ENCODE assay signal across 20 cellular contexts in genomic region chr20:62742550-62742949, GRCh38. TPM values are rescaled to one million over a fixed set of nuclear protein-coding genes. Genes with fewer than 3 reads are reported as not detected.
DNase-seq lines count a peak whose midpoint lies in the region; ATAC-seq and TF ChIP-seq lines count a peak whose summit lies in the region.
"Had no signal": no experiment of that assay in that cellular context is flagged by ENCODE, and none has a peak within 500 bp of the region (broad histone marks: within the 10 kb centered on the region; RNA-seq: fewer than 3 reads in every experiment).

No MANE protein-coding gene starts in this region.

- H3K27me3 ChIP-seq in left ventricle myocardium inferior (ENCODE audit: low read depth) = peaks cover 87% of the 10 kb centered on the region
- H3K27me3 ChIP-seq in right atrium auricular region = no peaks in the 10 kb centered on the region
- peaks cover 46% of the 10 kb centered on the region for H3K27me3 ChIP-seq in lower lobe of right lung (ENCODE audit: low read depth)

- no peaks in the 10 kb centered on the region for H3K36me3 Mint-ChIP-seq in activated T-helper 17 cell treated with anti-CD3 and anti-CD28 coated beads, Interleukin-2, amount 50 U/mL, for 72 hours (ENCODE audit: low read depth)

- H3K4me3 Mint-ChIP-seq in activated T-helper 17 cell treated with anti-CD3 and anti-CD28 coated beads, Interleukin-2, amount 50 U/mL, for 72 hours = no peak overlapping the region

- DNase-seq in left ventricle myocardium inferior = peak; percentile 1
- no peak for DNase-seq in right atrium auricular region (ENCODE audit: low spot score)
- no peak for DNase-seq in RWPE1 (ENCODE audit: low spot score)
- DNase-seq in lower lobe of right lung = peak; percentile 20
- no peak for DNase-seq in stimulated activated CD4-positive, alpha-beta T cell treated with anti-CD3 and anti-CD28 coated beads, Interleukin-12 subunit alpha, Interleukin-12 subunit beta, amount 100 ng/mL, for 4 hours
- DNase-seq: EL; GF-D8; H7; KG1; NCI-H1092; NCI-H1436; NCI-H187 treated with DMSO at 0.1 percent for 48 hours; NCI-H2107; NCI-H510A; NCI-H748 treated with DMSO at 0.1 percent for 48 hours; NK-92 treated with Interleukin-12 subunit alpha and Interleukin-12 subunit beta, amount 100 ng/mL, for 24 hours; SJCRH30 had no signal

- ATAC-seq in lower lobe of right lung = no peak
- ATAC-seq in activated T-helper 17 cell treated with anti-CD3 and anti-CD28 coated beads, Interleukin-2, amount 50 U/mL, for 72 hours (replicated peaks) = no peak
- no peak for ATAC-seq in GM18907 (IDR thresholded peaks at IDR 0.05; ENCODE audit: unreplicated experiment)
- ATAC-seq: Panc1 had no signal

- H3K36me3 ChIP-seq in left ventricle myocardium inferior (no peaks in the 10 kb centered on the region), right atrium auricular region (no peaks in the 10 kb centered on the region), lower lobe of right lung (no peaks in the 10 kb centered on the region)
- H3K36me3 ChIP-seq: SJCRH30 had no signal

- H3K9me3 ChIP-seq in left ventricle myocardium inferior (replicated peaks) (no peaks in the 10 kb centered on the region), right atrium auricular region (no peaks in the 10 kb centered on the region), lower lobe of right lung (no peaks in the 10 kb centered on the region)
- H3K9me3 ChIP-seq: SJCRH30 had no signal

- TF ChIP-seq CTCF in left ventricle myocardium inferior (IDR thresholded peaks at IDR 0.05; ENCODE audit: borderline replicate concordance) (no peak), right atrium auricular region (IDR thresholded peaks at IDR 0.05) (no peak), RWPE1 (conservative IDR thresholded peaks at IDR 0.05; ENCODE audit: low read depth) (no peak), lower lobe of right lung (IDR thresholded peaks at IDR 0.05) (no peak)

- H3K9me3 Mint-ChIP-seq in activated T-helper 17 cell treated with anti-CD3 and anti-CD28 coated beads, Interleukin-2, amount 50 U/mL, for 72 hours = no peaks in the 10 kb centered on the region

- no peak overlapping the region for H3K27ac Mint-ChIP-seq in activated T-helper 17 cell treated with anti-CD3 and anti-CD28 coated beads, Interleukin-2, amount 50 U/mL, for 72 hours

- peaks cover 19% of the 10 kb centered on the region for H3K4me1 Mint-ChIP-seq in activated T-helper 17 cell treated with anti-CD3 and anti-CD28 coated beads, Interleukin-2, amount 50 U/mL, for 72 hours

- no peak overlapping the region for H3K4me3 ChIP-seq in left ventricle myocardium inferior
- H3K4me3 ChIP-seq in right atrium auricular region = no peak overlapping the region
- H3K4me3 ChIP-seq in lower lobe of right lung = no peak overlapping the region
- H3K4me3 ChIP-seq: SJCRH30 had no signal

- peaks cover 5% of the 10 kb centered on the region for H3K27me3 Mint-ChIP-seq in activated T-helper 17 cell treated with anti-CD3 and anti-CD28 coated beads, Interleukin-2, amount 50 U/mL, for 72 hours

- POLR2A ChIA-PET in RWPE1 (lab: Yijun Ruan, JAX; ENCODE audit: low non-redundant PET) = no interaction called here

- no peak overlapping the region for H3K27ac ChIP-seq in left ventricle myocardium inferior (replicated peaks)
- H3K27ac ChIP-seq in right atrium auricular region = no peak overlapping the region
- peak overlapping the region; percentile 100 for H3K27ac ChIP-seq in RWPE1
- no peak overlapping the region for H3K27ac ChIP-seq in lower lobe of right lung
- H3K27ac ChIP-seq: SJCRH30 had no signal

- H3K4me1 ChIP-seq in left ventricle myocardium inferior (peaks cover 18% of the 10 kb centered on the region), right atrium auricular region (peaks cover 0 to 17% of the 10 kb centered on the region in 2 donors), lower lobe of right lung (peaks cover 21% of the 10 kb centered on the region)

- intact Hi-C loops in left ventricle myocardium inferior (cut with micrococcal nuclease) (no loop called here), lower lobe of right lung (cut with DNase I) (no loop called here)

- CTCF ChIA-PET in RWPE1 (lab: Yijun Ruan, JAX) = no interaction called here

RNA-seq across cellular contexts. Expression of gene NTSR1, which starts 33.9 kb away (rescaled TPM):
- not detected for total RNA-seq in left ventricle myocardium inferior
- total RNA-seq in right atrium auricular region = under 1 TPM in 1 of 2 donors, not detected in 1; 0.43 TPM
- total RNA-seq in lower lobe of right lung = not detected
- total RNA-seq in activated T-helper 17 cell treated with anti-CD3 and anti-CD28 coated beads, Interleukin-2, amount 50 U/mL, for 72 hours = not detected

RNA-seq across cellular contexts. Expression of gene MRGBP, which starts 53.7 kb away (rescaled TPM):
- total RNA-seq in left ventricle myocardium inferior = 9.8 TPM
- 10 to 100 TPM in 1 of 2 donors, 1 to 10 TPM in 1; 8.4 to 11.1 TPM for total RNA-seq in right atrium auricular region
- total RNA-seq in lower lobe of right lung = 8.3 TPM
- 10 to 100 TPM; 16.0 to 20.5 TPM for total RNA-seq in activated T-helper 17 cell treated with anti-CD3 and anti-CD28 coated beads, Interleukin-2, amount 50 U/mL, for 72 hours

Comparison
In these comparisons a context has a peak if more than half of its experiments do, and no peak if none do; other contexts are left out.
1. DNase-seq: peak in left ventricle myocardium inferior (single experiment) and lower lobe of right lung (single experiment); none in right atrium auricular region (single experiment), RWPE1 (single experiment) and stimulated activated CD4-positive, alpha-beta T cell treated with anti-CD3 and anti-CD28 coated beads, Interleukin-12 subunit alpha, Interleukin-12 subunit beta, amount 100 ng/mL, for 4 hours (single experiment).